10 cellular contexts compared by ENCODE assay signal in genomic region chr14:75254901-75255300, GRCh38. TPM values are rescaled to one million over a fixed set of nuclear protein-coding genes. Genes with fewer than 3 reads are reported as not detected.
DNase-seq lines count a peak whose midpoint lies in the region; ATAC-seq and TF ChIP-seq lines count a peak whose summit lies in the region.
"Had no signal": no experiment of that assay in that cellular context is flagged by ENCODE, and none has a peak within 500 bp of the region (broad histone marks: within the 10 kb centered on the region; RNA-seq: fewer than 3 reads in every experiment).

No MANE protein-coding gene starts in this region.

- no peak overlapping the region for H3K4me3 Mint-ChIP-seq in CD4-positive, alpha-beta T cell

- BruUV-seq in PC-3 (replicated peaks; lab: Mats Ljungman, UMichigan): no TSS peak

- no peaks in the 10 kb centered on the region for H3K9me3 ChIP-seq in CD4-positive, alpha-beta T cell (ENCODE audit: control insufficient read depth, low read length)
- no peaks in the 10 kb centered on the region for H3K9me3 ChIP-seq in PC-3 (ENCODE audit: low read length)

- H3K27me3 Mint-ChIP-seq in CD4-positive, alpha-beta T cell: no peaks in the 10 kb centered on the region

- DNase-seq in CD4-positive, alpha-beta T cell: no peak
- DNase-seq in PC-3 (peak; percentile 16), foreskin keratinocyte (peak; percentile 87 to 90), omental fat pad (ENCODE audit: low spot score) (no peak), T-helper 2 cell (no peak), midbrain (lab: John Stamatoyannopoulos, UW) (no peak), hypothalamus (lab: John Stamatoyannopoulos, UW) (no peak)
- DNase-seq: activated gamma-delta T cell treated with Interleukin-2 at 50 U/mL for 16 hours, WERI-Rb-1 had no signal

- POLR2A ChIA-PET in CD4-positive, alpha-beta T cell (lab: Charles Lee): no interaction called here
- POLR2A ChIA-PET in PC-3 (lab: Charles Lee; ENCODE audit: unreplicated experiment): no interaction called here

- TF ChIP-seq CTCF in CD4-positive, alpha-beta T cell (IDR thresholded peaks at IDR 0.05): no peak
- TF ChIP-seq CTCF in PC-3 (conservative IDR thresholded peaks at IDR 0.05; ENCODE audit: low read depth, low read length) (no peak), foreskin keratinocyte (conservative IDR thresholded peaks at IDR 0.05) (no peak), omental fat pad (IDR thresholded peaks at IDR 0.05) (no peak)

- no peaks in the 10 kb centered on the region for H3K79me2 ChIP-seq in PC-3 (ENCODE audit: low read length)

- H3K4me2 ChIP-seq in PC-3 (ENCODE audit: low read length): peak overlapping the region; percentile 42

- H2AFZ ChIP-seq in PC-3 (ENCODE audit: low read length): no peak overlapping the region

- H3F3A ChIP-seq in PC-3 (ENCODE audit: low read length, unreplicated experiment): no peaks in the 10 kb centered on the region

- no peaks in the 10 kb centered on the region for H3K36me3 Mint-ChIP-seq in CD4-positive, alpha-beta T cell (ENCODE audit: low read depth)

- no peaks in the 10 kb centered on the region for H3K27me3 ChIP-seq in CD4-positive, alpha-beta T cell (ENCODE audit: control insufficient read depth, insufficient read depth, low read length)
- H3K27me3 ChIP-seq in PC-3 (ENCODE audit: low read length) (no peaks in the 10 kb centered on the region), foreskin keratinocyte (no peaks in the 10 kb centered on the region)

- no peaks in the 10 kb centered on the region for H4K20me1 ChIP-seq in PC-3 (ENCODE audit: low read length)

- H3K9me3 Mint-ChIP-seq in CD4-positive, alpha-beta T cell: no peaks in the 10 kb centered on the region

- H3K4me3 ChIP-seq in PC-3 (ENCODE audit: low read length): no peak overlapping the region

- H3K9me2 ChIP-seq in PC-3 (replicated peaks; ENCODE audit: low read length): no peaks in the 10 kb centered on the region

- H3K27ac Mint-ChIP-seq in CD4-positive, alpha-beta T cell: peak overlapping the region; percentile 36

- H3K4me1 Mint-ChIP-seq in CD4-positive, alpha-beta T cell (ENCODE audit: low read depth): peaks cover 59% of the 10 kb centered on the region

- H3K27ac ChIP-seq in CD4-positive, alpha-beta T cell (ENCODE audit: low read depth, low read length): no peak overlapping the region
- H3K27ac ChIP-seq in PC-3 (ENCODE audit: low read length) (peak overlapping the region; percentile 73), foreskin keratinocyte (peak overlapping the region; percentile 89)
- H3K27ac ChIP-seq: WERI-Rb-1 had no signal

- intact Hi-C loops in CD4-positive, alpha-beta T cell (cut with DNase I, micrococcal nuclease): no loop called here
- intact Hi-C loops in PC-3 (cut with micrococcal nuclease): no loop called here

- CTCF ChIA-PET in CD4-positive, alpha-beta T cell (lab: Charles Lee): no interaction called here
- CTCF ChIA-PET in PC-3 (lab: Charles Lee): no interaction called here

- H3K9ac ChIP-seq in PC-3 (ENCODE audit: low read length): peak overlapping the region; percentile 49

- no peak for ATAC-seq in CD4-positive, alpha-beta T cell (ENCODE audit: poor library complexity)
- no peak for ATAC-seq in PC-3
- no peak for ATAC-seq in foreskin keratinocyte
- peak; percentile 16 for ATAC-seq in omental fat pad (ENCODE audit: low FRiP score)
- ATAC-seq in GM18517 (IDR thresholded peaks at IDR 0.05; ENCODE audit: unreplicated experiment): no peak

- no peaks in the 10 kb centered on the region for H3K36me3 ChIP-seq in PC-3 (ENCODE audit: low read depth, low read length)
- H3K36me3 ChIP-seq: WERI-Rb-1 had no signal

- H3K4me1 ChIP-seq in PC-3 (ENCODE audit: insufficient read depth, low read length) (peaks cover 38% of the 10 kb centered on the region), foreskin keratinocyte (peaks cover 47% of the 10 kb centered on the region)

RNA-seq across cellular contexts. Expression of gene FOS, which starts 23.7 kb away (rescaled TPM):
- 1,000 to 10,000 TPM; 1,565 to 1,685 TPM for total RNA-seq in CD4-positive, alpha-beta T cell
- total RNA-seq in PC-3 (2014; rRNA removed) (99.2 and 103 TPM in 2 replicates), foreskin keratinocyte (59.6 and 63.2 TPM in 2 replicates), omental fat pad (1,000 to 10,000 TPM in 3 of 4 donors, 100 to 1,000 TPM in 1; 935 to 2,479 (median 2,174) TPM)
- polyA plus RNA-seq in foreskin keratinocyte: 24.5 and 33.4 TPM in 2 replicates

Comparison
In these comparisons a context has a peak if more than half of its experiments do, and no peak if none do; other contexts are left out.
1. DNase-seq: peak in PC-3 (single experiment) and foreskin keratinocyte (2 of 2); none in CD4-positive, alpha-beta T cell (0 of 10), omental fat pad (single experiment), T-helper 2 cell (0 of 5), midbrain (single experiment) and hypothalamus (0 of 51).